Comparison of ENCODE assay signal across 13 cellular contexts in genomic region chr10:75107756-75108683, GRCh38. TPM values are rescaled to one million over a fixed set of nuclear protein-coding genes. Genes with fewer than 3 reads are reported as not detected.
DNase-seq lines count a peak whose midpoint lies in the region; ATAC-seq and TF ChIP-seq lines count a peak whose summit lies in the region.
"Had no signal": no experiment of that assay in that cellular context is flagged by ENCODE, and none has a peak within 500 bp of the region (broad histone marks: within the 10 kb centered on the region; RNA-seq: fewer than 3 reads in every experiment).

No MANE protein-coding gene starts in this region.

- ATAC-seq in HCT116 (no peak), GM21515 (IDR thresholded peaks at IDR 0.05; ENCODE audit: unreplicated experiment) (no peak)

- H3K27ac ChIP-seq in HCT116 (ENCODE audit: low read depth, low read length): peak overlapping the region; percentile 30; the same call in 1 of the 2 replicates
- peak overlapping the region; percentile 46 for H3K27ac ChIP-seq in RWPE1
- no peak overlapping the region for H3K27ac ChIP-seq in sigmoid colon

- RAD21 ChIA-PET in HCT116 (lab: Charles Lee; ENCODE audit: low non-redundant PET in 1 of 2, low total read pairs in 2 of 2, uncharacterized antibody in 2 of 2, unreplicated experiment in 2 of 2): no interaction called here

- POLR2A ChIA-PET in HCT116 (lab: Charles Lee): interaction anchor here (1.8 kb wide), 1 partner anchor 13 kb away, joined by 3 read pairs; no protein-coding TSS in a partner anchor
- POLR2A ChIA-PET in RWPE1 (lab: Yijun Ruan, JAX; ENCODE audit: low non-redundant PET): no interaction called here

- H3K9ac ChIP-seq in HCT116 (ENCODE audit: low read length): peak overlapping the region; percentile 30; the same call in 1 of the 2 replicates

- 84 to 90% methylated on average over 25 of the region's 25 CpGs for WGBS in sigmoid colon, 2 donors

- peaks cover 9 to 36% of the 10 kb centered on the region in 2 experiments; a peak in 3 of 4 replicates for H3K4me1 ChIP-seq in HCT116 (ENCODE audit: control insufficient read depth in 1 of 2, insufficient read depth in 2 of 2, low read length in 2 of 2)
- H3K4me1 ChIP-seq in sigmoid colon: peaks cover 0 to 16% (median 9%) of the 10 kb centered on the region in 4 donors

- peak overlapping the region; percentile 87 for H2AFZ ChIP-seq in HCT116 (ENCODE audit: low read depth, low read length, poor library complexity, severe bottlenecking)

- H3K79me2 ChIP-seq in HCT116 (ENCODE audit: insufficient read depth, low read length): peaks cover 14% of the 10 kb centered on the region

- H3K4me3 ChIP-seq in HCT116 (replicated peaks in 1 of 2; ENCODE audit: low read depth in 1 of 2, low read length in 2 of 2): no peak overlapping the region
- no peak overlapping the region for H3K4me3 ChIP-seq in sigmoid colon

- no peak for TF ChIP-seq EP300 in sigmoid colon (IDR thresholded peaks at IDR 0.05)

- peak; percentile 6 for DNase-seq in HCT116 (ENCODE audit: low read depth, low spot score)
- peak; percentile 66 for DNase-seq in RWPE1 (ENCODE audit: low spot score)
- DNase-seq in kidney tubule cell (ENCODE audit: low spot score): peak; percentile 44
- peak; percentile 55 for DNase-seq in sigmoid colon
- no peak for DNase-seq in NCI-H1694 (lab: John Stamatoyannopoulos, UW)
- no peak for DNase-seq in NCI-H2081 treated with DMSO at 0.1 percent for 48 hours (lab: John Stamatoyannopoulos, UW)
- DNase-seq: activated T-cell treated with anti-CD3 and anti-CD28 coated beads, Interleukin-2, amount 50 U/mL, for 1 hour; CD4-positive, CD25-positive, alpha-beta regulatory T cell; cortex of kidney; HCEC 1CT; MV-4-11; NCI-H226 had no signal

- CTCF ChIA-PET in HCT116 (lab: Charles Lee) (interaction anchor here (1.0 to 2.0 kb wide), 2 partner anchors 10 to 127 kb away, joined by 4 read pairs; partner anchors contain the start of gene COMTD1), RWPE1 (lab: Yijun Ruan, JAX) (interaction anchor here (0.6 to 1.1 kb wide), 3 partner anchors 13 to 548 kb away, joined by 3 to 5 read pairs (median 4); no protein-coding TSS in a partner anchor)

- no peaks in the 10 kb centered on the region for H4K20me1 ChIP-seq in HCT116 (ENCODE audit: insufficient read depth)

- H3K27me3 ChIP-seq in HCT116 (ENCODE audit: insufficient read depth, low read length): no peaks in the 10 kb centered on the region
- no peaks in the 10 kb centered on the region for H3K27me3 ChIP-seq in sigmoid colon

- peak overlapping the region; percentile 64 for H3K4me2 ChIP-seq in HCT116 (ENCODE audit: low read length)

- H3K36me3 ChIP-seq in HCT116 (ENCODE audit: control insufficient read depth in 1 of 2, insufficient read depth in 2 of 2, low read length in 2 of 2): no peaks in the 10 kb centered on the region
- H3K36me3 ChIP-seq in sigmoid colon: no peaks in the 10 kb centered on the region

- BruUV-seq in HCT116 (replicated peaks; lab: Mats Ljungman, UMichigan): no TSS peak

- intact Hi-C loops in HCT116 (cut with micrococcal nuclease) (no loop called here), sigmoid colon (cut with DNase I) (no loop called here)

- TF ChIP-seq CTCF in HCT116 (IDR thresholded peaks at IDR 0.05 in 2 of 3, conservative IDR thresholded peaks at IDR 0.05 in 1 of 3; ENCODE audit: borderline replicate concordance in 1 of 3, insufficient read depth in 1 of 3, low read depth in 2 of 3, low read length in 2 of 3): no peak
- TF ChIP-seq CTCF in RWPE1 (conservative IDR thresholded peaks at IDR 0.05; ENCODE audit: low read depth): no peak
- TF ChIP-seq CTCF in sigmoid colon (IDR thresholded peaks at IDR 0.05): no peak

- H3K9me3 ChIP-seq in HCT116 (ENCODE audit: control insufficient read depth in 1 of 2, insufficient read depth in 1 of 2, low read depth in 1 of 2, low read length in 2 of 2) (no peaks in the 10 kb centered on the region), sigmoid colon (no peaks in the 10 kb centered on the region)

- TF ChIP-seq RAD21 in HCT116 (IDR thresholded peaks at IDR 0.05; ENCODE audit: low read depth): no peak

- no peaks in the 10 kb centered on the region for H3K9me2 ChIP-seq in HCT116 (ENCODE audit: insufficient read depth)

- no peak for TF ChIP-seq POLR2A in HCT116 (IDR thresholded peaks at IDR 0.05; ENCODE audit: borderline replicate concordance, extremely low read depth, insufficient read depth, insufficient read length)
- TF ChIP-seq POLR2A in sigmoid colon (IDR thresholded peaks at IDR 0.05): no peak

TF ChIP-seq in HCT116, 20 proteins besides CTCF, POLR2A, EP300 and RAD21:
- TF ChIP-seq EGR1 (IDR thresholded peaks at IDR 0.05; ENCODE audit: low read depth): peak; percentile 85
- no peak for TF ChIP-seq ATF3 (IDR thresholded peaks at IDR 0.05)

RNA-seq across cellular contexts. Expression of gene SAMD8, which starts 3.4 kb away (rescaled TPM):
- total RNA-seq in HCT116 (2021; ENCODE audit: unreplicated experiment) (23.6 TPM), sigmoid colon (10 to 100 TPM; 25.0 to 37.5 (median 28.8) TPM)
- polyA plus RNA-seq in HCT116 (2012): 6.7 and 8.6 TPM in 2 replicates
- polyA plus RNA-seq in sigmoid colon: 1 to 10 TPM; 2.1 to 6.3 (median 3.0) TPM

Comparison
In these comparisons a context has a peak if more than half of its experiments do, and no peak if none do; other contexts are left out.
1. DNase-seq: peak in HCT116 (single experiment), RWPE1 (single experiment), kidney tubule cell (single experiment) and sigmoid colon (single experiment); none in NCI-H1694 (single experiment) and NCI-H2081 treated with DMSO at 0.1 percent for 48 hours (single experiment).
2. H3K27ac ChIP-seq: peak in HCT116 (single experiment) and RWPE1 (single experiment); none in sigmoid colon (0 of 4).